ENCODE assay signal across 1 cellular context in genomic region chr1:41919764-41920397, GRCh38.
TF ChIP-seq lines count a peak whose summit lies in the region.

No MANE protein-coding gene starts in this region.

TF ChIP-seq in HEK293, 187 proteins besides CTCF, POLR2A, EP300 and RAD21 (continued from another document):
- TF ChIP-seq, protein P1, sequence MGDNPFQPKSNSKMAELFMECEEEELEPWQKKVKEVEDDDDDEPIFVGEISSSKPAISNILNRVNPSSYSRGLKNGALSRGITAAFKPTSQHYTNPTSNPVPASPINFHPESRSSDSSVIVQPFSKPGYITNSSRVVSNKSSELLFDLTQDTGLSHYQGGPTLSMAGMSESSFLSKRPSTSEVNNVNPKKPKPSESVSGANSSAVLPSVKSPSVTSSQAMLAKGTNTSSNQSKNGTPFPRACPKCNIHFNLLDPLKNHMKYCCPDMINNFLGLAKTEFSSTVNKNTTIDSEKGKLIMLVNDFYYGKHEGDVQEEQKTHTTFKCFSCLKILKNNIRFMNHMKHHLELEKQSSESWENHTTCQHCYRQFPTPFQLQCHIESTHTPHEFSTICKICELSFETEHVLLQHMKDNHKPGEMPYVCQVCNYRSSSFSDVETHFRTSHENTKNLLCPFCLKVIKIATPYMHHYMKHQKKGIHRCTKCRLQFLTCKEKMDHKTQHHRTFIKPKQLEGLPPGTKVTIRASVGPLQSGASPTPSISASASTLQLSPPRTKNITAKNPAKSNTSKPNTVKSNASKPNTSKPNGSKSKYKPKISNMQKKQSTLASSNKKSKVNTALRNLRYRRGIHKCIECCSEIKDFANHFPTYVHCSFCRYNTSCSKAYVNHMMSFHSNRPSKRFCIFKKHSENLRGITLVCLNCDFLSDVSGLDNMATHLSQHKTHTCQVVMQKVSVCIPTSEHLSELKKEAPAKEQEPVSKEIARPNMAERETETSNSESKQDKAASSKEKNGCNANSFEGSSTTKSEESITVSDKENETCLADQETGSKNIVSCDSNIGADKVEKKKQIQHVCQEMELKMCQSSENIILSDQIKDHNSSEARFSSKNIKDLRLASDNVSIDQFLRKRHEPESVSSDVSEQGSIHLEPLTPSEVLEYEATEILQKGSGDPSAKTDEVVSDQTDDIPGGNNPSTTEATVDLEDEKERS (tag by site-specific recombination; IDR thresholded peaks at IDR 0.05), result no peak
- TF ChIP-seq ZBTB1 (tag by site-specific recombination; IDR thresholded peaks at IDR 0.05) (no peak), ZNF571 (tag by site-specific recombination; IDR thresholded peaks at IDR 0.05) (no peak), ZNF610 (tag by site-specific recombination; IDR thresholded peaks at IDR 0.05; ENCODE audit: borderline replicate concordance) (peak; percentile 85), PRDM10 (tag by site-specific recombination; IDR thresholded peaks at IDR 0.05) (peak; percentile 92), ZNF596 (tag by site-specific recombination; IDR thresholded peaks at IDR 0.05) (no peak), ZNF433 (tag by site-specific recombination; IDR thresholded peaks at IDR 0.05; ENCODE audit: low read depth) (no peak), KLF8 (tag by site-specific recombination; IDR thresholded peaks at IDR 0.05) (no peak), ZSCAN30 (tag by site-specific recombination; IDR thresholded peaks at IDR 0.05) (no peak), ZNF660 (tag by site-specific recombination; IDR thresholded peaks at IDR 0.05) (0 out of 2 replicates have a peak, but pooled peaks have one; percentile 49), ZNF768 (tag by site-specific recombination; IDR thresholded peaks at IDR 0.05) (no peak), ZFHX2 (tag by site-specific recombination; conservative IDR thresholded peaks at IDR 0.05) (peak; percentile 41; the same call in 1 of the 2 replicates), ZNF423 (tag by site-specific recombination; IDR thresholded peaks at IDR 0.05) (no peak), ZBTB44 (tag by site-specific recombination; IDR thresholded peaks at IDR 0.05) (no peak), ZSCAN16 (tag by site-specific recombination; IDR thresholded peaks at IDR 0.05) (no peak), ZNF335 (tag by site-specific recombination; conservative IDR thresholded peaks at IDR 0.05) (peak; percentile 81), ZNF16 (tag by site-specific recombination; IDR thresholded peaks at IDR 0.05; ENCODE audit: low read depth) (0 out of 2 replicates have a peak, but pooled peaks have one; percentile 11), ZNF302 (tag by site-specific recombination; IDR thresholded peaks at IDR 0.05; ENCODE audit: low read depth) (no peak), ZNF416 (tag by site-specific recombination; IDR thresholded peaks at IDR 0.05) (no peak), ELK4 (IDR thresholded peaks at IDR 0.05; ENCODE audit: borderline replicate concordance, low read depth, low read length) (no peak; the same call in 1 of the 2 replicates)
- TF ChIP-seq, protein P2, sequence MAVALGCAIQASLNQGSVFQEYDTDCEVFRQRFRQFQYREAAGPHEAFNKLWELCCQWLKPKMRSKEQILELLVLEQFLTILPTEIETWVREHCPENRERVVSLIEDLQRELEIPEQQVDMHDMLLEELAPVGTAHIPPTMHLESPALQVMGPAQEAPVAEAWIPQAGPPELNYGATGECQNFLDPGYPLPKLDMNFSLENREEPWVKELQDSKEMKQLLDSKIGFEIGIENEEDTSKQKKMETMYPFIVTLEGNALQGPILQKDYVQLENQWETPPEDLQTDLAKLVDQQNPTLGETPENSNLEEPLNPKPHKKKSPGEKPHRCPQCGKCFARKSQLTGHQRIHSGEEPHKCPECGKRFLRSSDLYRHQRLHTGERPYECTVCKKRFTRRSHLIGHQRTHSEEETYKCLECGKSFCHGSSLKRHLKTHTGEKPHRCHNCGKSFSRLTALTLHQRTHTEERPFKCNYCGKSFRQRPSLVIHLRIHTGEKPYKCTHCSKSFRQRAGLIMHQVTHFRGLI (tag by site-specific recombination; IDR thresholded peaks at IDR 0.05), result no peak
